Comparison of ENCODE assay signal across 11 cellular contexts in the genomic region with DNA sequence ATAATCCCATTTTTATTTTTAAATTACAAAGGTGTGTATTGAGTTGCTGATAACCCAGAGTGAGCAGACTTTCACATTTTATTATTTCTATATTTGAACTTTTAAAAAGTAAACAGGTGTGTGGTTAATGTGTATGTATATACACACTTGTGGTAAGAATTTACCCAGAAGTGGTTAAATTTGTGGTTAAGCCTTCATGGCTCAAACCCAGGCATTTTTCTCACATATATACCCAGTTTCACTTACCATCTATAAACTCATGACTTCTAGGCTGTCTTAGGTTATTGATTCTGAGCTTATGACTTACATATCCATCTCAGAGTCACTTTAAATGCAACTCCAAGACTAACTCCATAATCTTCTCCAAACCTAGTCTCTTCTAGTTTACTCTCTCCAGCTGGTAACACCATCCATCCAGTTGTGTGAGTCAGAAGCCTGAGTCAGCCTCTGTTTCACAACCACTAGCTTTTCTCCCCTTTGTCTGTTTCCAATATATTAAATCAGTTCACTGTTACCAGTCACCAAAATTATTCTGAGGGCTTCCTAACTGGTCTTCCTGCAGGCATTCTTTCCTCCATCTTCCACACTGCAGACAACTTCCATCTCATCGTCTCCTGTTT. TPM values are rescaled to one million over a fixed set of nuclear protein-coding genes. Genes with fewer than 3 reads are reported as not detected.
DNase-seq lines count a peak whose midpoint lies in the region; ATAC-seq and TF ChIP-seq lines count a peak whose summit lies in the region.
"Had no signal": no experiment of that assay in that cellular context is flagged by ENCODE, and none has a peak within 500 bp of the region (broad histone marks: within the 10 kb centered on the region; RNA-seq: fewer than 3 reads in every experiment).

No MANE protein-coding gene starts in this region.

- no peak for DNase-seq in activated naive CD4-positive, alpha-beta T cell treated with anti-CD3 and anti-CD28 coated beads for 36 hours
- DNase-seq in choroid plexus epithelial cell (ENCODE audit: low read depth) = peak; percentile 74
- peak; percentile 62 for DNase-seq in skeletal muscle cell (ENCODE audit: low read depth)
- DNase-seq in PC-9 = no peak
- no peak for DNase-seq in NCI-H526 (lab: John Stamatoyannopoulos, UW)
- no peak for DNase-seq in NCI-H2107 treated with DMSO at 0.1 percent for 48 hours (lab: John Stamatoyannopoulos, UW; ENCODE audit: unreplicated experiment)

- H3K27ac Mint-ChIP-seq in activated naive CD4-positive, alpha-beta T cell treated with anti-CD3 and anti-CD28 coated beads, Interleukin-2, amount 50 U/mL, for 24 hours = peak overlapping the region; percentile 1
- no peak overlapping the region for H3K27ac Mint-ChIP-seq in activated naive CD4-positive, alpha-beta T cell treated with anti-CD3 and anti-CD28 coated beads for 36 hours
- H3K27ac Mint-ChIP-seq: activated naive CD8-positive, alpha-beta T cell; B cell had no signal

- peaks cover 13% of the 10 kb centered on the region; the same call in 1 of the 2 replicates for H3K36me3 ChIP-seq in PC-9 (ENCODE audit: low read depth)

- H3K79me2 ChIP-seq in PC-9 (ENCODE audit: low read depth) = no peaks in the 10 kb centered on the region

- H3K4me1 Mint-ChIP-seq in activated naive CD4-positive, alpha-beta T cell treated with anti-CD3 and anti-CD28 coated beads, Interleukin-2, amount 50 U/mL, for 24 hours = peaks cover 11% of the 10 kb centered on the region
- no peaks in the 10 kb centered on the region for H3K4me1 Mint-ChIP-seq in activated naive CD4-positive, alpha-beta T cell treated with anti-CD3 and anti-CD28 coated beads for 36 hours (ENCODE audit: low read depth)
- H3K4me1 Mint-ChIP-seq: B cell had no signal

- H3K27me3 Mint-ChIP-seq in activated naive CD4-positive, alpha-beta T cell treated with anti-CD3 and anti-CD28 coated beads, Interleukin-2, amount 50 U/mL, for 24 hours = no peaks in the 10 kb centered on the region
- H3K27me3 Mint-ChIP-seq in activated naive CD4-positive, alpha-beta T cell treated with anti-CD3 and anti-CD28 coated beads for 36 hours (ENCODE audit: low read depth) = no peaks in the 10 kb centered on the region
- H3K27me3 Mint-ChIP-seq: activated naive CD8-positive, alpha-beta T cell; B cell had no signal

- no peak overlapping the region for H3K27ac ChIP-seq in PC-9

- H3K4me2 ChIP-seq in PC-9 = no peak overlapping the region

- intact Hi-C loops in activated naive CD4-positive, alpha-beta T cell treated with anti-CD3 and anti-CD28 coated beads for 36 hours (cut with micrococcal nuclease) = no loop called here
- intact Hi-C loops in PC-9 (cut with micrococcal nuclease; ENCODE audit: unreplicated experiment) = no loop called here

- TF ChIP-seq CTCF in choroid plexus epithelial cell (conservative IDR thresholded peaks at IDR 0.05; ENCODE audit: low read depth, low read length) = no peak
- no peak for TF ChIP-seq CTCF in PC-9 (conservative IDR thresholded peaks at IDR 0.05)

- no peak overlapping the region for H3K4me3 Mint-ChIP-seq in activated naive CD4-positive, alpha-beta T cell treated with anti-CD3 and anti-CD28 coated beads, Interleukin-2, amount 50 U/mL, for 24 hours
- no peak overlapping the region for H3K4me3 Mint-ChIP-seq in activated naive CD4-positive, alpha-beta T cell treated with anti-CD3 and anti-CD28 coated beads for 36 hours
- H3K4me3 Mint-ChIP-seq: activated naive CD8-positive, alpha-beta T cell; B cell; T-helper 2 cell treated with Interferon-gamma antibody and Interleukin-4, amounts not matched to agents 5 μg/mL and 100 μg/mL, for 36 hours had no signal

- no TSS peak for BruUV-seq in PC-9 (replicated peaks; lab: Mats Ljungman, UMichigan)

- CTCF ChIA-PET in activated naive CD4-positive, alpha-beta T cell treated with anti-CD3 and anti-CD28 coated beads for 36 hours (lab: Charles Lee) = interaction anchor here (0.8 to 3.3 kb wide), 2 partner anchors 8 to 11 kb away, joined by 3 to 14 read pairs; no protein-coding TSS in a partner anchor
- CTCF ChIA-PET in PC-9 (lab: Charles Lee) = no interaction called here

- no peaks in the 10 kb centered on the region for H3F3A ChIP-seq in PC-9 (ENCODE audit: insufficient read depth, low read depth)

- H3K9me3 Mint-ChIP-seq in activated naive CD4-positive, alpha-beta T cell treated with anti-CD3 and anti-CD28 coated beads, Interleukin-2, amount 50 U/mL, for 24 hours = no peaks in the 10 kb centered on the region
- no peaks in the 10 kb centered on the region for H3K9me3 Mint-ChIP-seq in activated naive CD4-positive, alpha-beta T cell treated with anti-CD3 and anti-CD28 coated beads for 36 hours
- H3K9me3 Mint-ChIP-seq: T-helper 2 cell treated with Interferon-gamma antibody and Interleukin-4, amounts not matched to agents 5 μg/mL and 100 μg/mL, for 36 hours had no signal

- POLR2A ChIA-PET in PC-9 (lab: Charles Lee; ENCODE audit: unreplicated experiment) = no interaction called here

- H3K9me2 ChIP-seq in PC-9 (ENCODE audit: insufficient read depth) = no peaks in the 10 kb centered on the region

- peaks cover 28% of the 10 kb centered on the region for H3K36me3 Mint-ChIP-seq in activated naive CD4-positive, alpha-beta T cell treated with anti-CD3 and anti-CD28 coated beads, Interleukin-2, amount 50 U/mL, for 24 hours
- H3K36me3 Mint-ChIP-seq in activated naive CD4-positive, alpha-beta T cell treated with anti-CD3 and anti-CD28 coated beads for 36 hours (ENCODE audit: low read depth) = peaks cover 37% of the 10 kb centered on the region

- no peaks in the 10 kb centered on the region for H3K4me1 ChIP-seq in PC-9 (replicated peaks; ENCODE audit: insufficient read depth)

- no peaks in the 10 kb centered on the region for H3K9me3 ChIP-seq in PC-9 (ENCODE audit: insufficient read depth, low read depth)

- no peaks in the 10 kb centered on the region for H3K27me3 ChIP-seq in PC-9 (ENCODE audit: insufficient read depth, low read depth)

- H3K4me3 ChIP-seq in choroid plexus epithelial cell (ENCODE audit: low read depth, low read length) (no peak overlapping the region), skeletal muscle cell (ENCODE audit: low read depth, low read length) (no peak overlapping the region), PC-9 (no peak overlapping the region)

- H2AFZ ChIP-seq in PC-9 = no peak overlapping the region

- peak; percentile 85 for ATAC-seq in HG03460 (IDR thresholded peaks at IDR 0.05; ENCODE audit: unreplicated experiment)

- no peaks in the 10 kb centered on the region for H4K20me1 ChIP-seq in PC-9 (ENCODE audit: insufficient read depth)

RNA-seq across cellular contexts. Expression of a gene that starts 20.2 kb away (rescaled TPM):
- 1 to 10 TPM; 1.9 to 3.3 TPM for total RNA-seq in activated naive CD4-positive, alpha-beta T cell treated with anti-CD3 and anti-CD28 coated beads for 36 hours
- 6.1 and 12.3 TPM in 2 replicates for total RNA-seq in PC-9 (2021)

RNA-seq across cellular contexts. Expression of a gene that starts 36.7 kb away (rescaled TPM):
- 10 to 100 TPM; 20.3 to 23.0 TPM for total RNA-seq in activated naive CD4-positive, alpha-beta T cell treated with anti-CD3 and anti-CD28 coated beads for 36 hours
- 15.4 and 19.4 TPM in 2 replicates for total RNA-seq in PC-9 (2021)

Comparison
In these comparisons a context has a peak if more than half of its experiments do, and no peak if none do; other contexts are left out.
1. DNase-seq: peak in choroid plexus epithelial cell (single experiment) and skeletal muscle cell (single experiment); none in activated naive CD4-positive, alpha-beta T cell treated with anti-CD3 and anti-CD28 coated beads for 36 hours (single experiment), PC-9 (0 of 2), NCI-H526 (0 of 2) and NCI-H2107 treated with DMSO at 0.1 percent for 48 hours (single experiment).